Comparison of ENCODE assay signal across 11 cellular contexts in the genomic region with DNA sequence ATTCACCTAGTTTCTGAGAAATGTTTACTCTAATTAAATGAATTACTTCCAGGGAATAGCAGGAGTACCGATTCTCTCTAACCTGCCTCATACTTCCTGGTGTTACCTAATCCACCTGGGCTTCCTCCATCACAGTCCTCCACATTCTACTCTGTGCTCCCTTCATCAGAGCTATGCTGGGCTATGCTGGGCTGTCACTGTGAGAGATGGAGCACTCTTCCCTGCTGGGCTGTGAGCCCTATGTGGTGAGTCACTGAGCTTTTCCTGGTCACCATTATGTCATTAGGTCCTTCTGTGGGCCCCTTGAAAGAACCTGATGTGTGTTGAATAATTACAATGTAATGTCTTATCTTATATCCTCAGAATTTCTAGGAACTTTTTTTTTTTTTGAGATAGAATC. TPM values are rescaled to one million over a fixed set of nuclear protein-coding genes. Genes with fewer than 3 reads are reported as not detected.
DNase-seq lines count a peak whose midpoint lies in the region; ATAC-seq, FAIRE-seq and TF ChIP-seq lines count a peak whose summit lies in the region.
"Not testable (repeated sequence)": the region's sequence is repeated elsewhere in the genome, so short reads cannot be mapped to it uniquely, and the experiment has no call there.
"Had no signal": no experiment of that assay in that cellular context is flagged by ENCODE, and none has a peak within 500 bp of the region (broad histone marks: within the 10 kb centered on the region; RNA-seq: fewer than 3 reads in every experiment).

No MANE protein-coding gene starts in this region.

- 0% methylated on average over 1 of the region's 1 CpG for WGBS in K562 (ENCODE audit: insufficient coverage, low coverage, missing lambda C conversion rate)

- in situ Hi-C loops in K562 (cut with MboI), result not testable (repeated sequence)

- POLR2A ChIA-PET in HEK293 (lab: Yijun Ruan, JAX) (interaction anchor here (0.7 kb wide), 1 partner anchor 914 kb away, joined by 4 read pairs; a partner anchor contains a TSS), K562 (lab: Yijun Ruan, JAX) (interaction anchor here (0.7 kb wide), 1 partner anchor 1957 kb away, joined by 7 read pairs; no protein-coding TSS in a partner anchor)
- POLR2A ChIA-PET in PC-3 (lab: Charles Lee; ENCODE audit: unreplicated experiment); WTC11 (lab: Charles Lee): not testable (repeated sequence)

- H3K4me2 ChIP-seq in PC-3 (ENCODE audit: low read length); K562 (ENCODE audit: insufficient read depth, low read length): not testable (repeated sequence)

- not testable (repeated sequence) for H3K27ac ChIP-seq in HEK293 (ENCODE audit: extremely low read depth, low read depth, low read length); PC-3 (ENCODE audit: low read length); K562 (ENCODE audit: extremely low read depth, low read depth, low read length); left lung

- TF ChIP-seq EP300 in K562 (IDR thresholded peaks at IDR 0.05; ENCODE audit: low read length), result not testable (repeated sequence)

- not testable (repeated sequence) for TF ChIP-seq RAD21 in K562 (CRISPR knock-in tag; conservative IDR thresholded peaks at IDR 0.05 in 1 of 2, IDR thresholded peaks at IDR 0.05 in 1 of 2)

- H3K4me3 Mint-ChIP-seq in WTC11; osteocyte (ENCODE audit: unreplicated experiment): not testable (repeated sequence)

- ATAC-seq in PC-3 (peak; percentile 74), K562 (peak; percentile 78), left lung (peak; percentile 60)
- not testable (repeated sequence) for ATAC-seq in WTC11

- not testable (repeated sequence) for H4K20me1 ChIP-seq in PC-3 (ENCODE audit: low read length); K562 (replicated peaks; ENCODE audit: control insufficient read depth, insufficient read depth, low read length)

- H3F3A ChIP-seq in PC-3 (ENCODE audit: low read length, unreplicated experiment), result not testable (repeated sequence)

- intact Hi-C loops in PC-3 (cut with micrococcal nuclease); K562 (cut with micrococcal nuclease); left lung (cut with DNase I): not testable (repeated sequence)

- H3K79me2 ChIP-seq in PC-3 (ENCODE audit: low read length); K562 (ENCODE audit: control insufficient read depth, insufficient read depth, low read length): not testable (repeated sequence)

- not testable (repeated sequence) for H3K9me2 ChIP-seq in PC-3 (replicated peaks; ENCODE audit: low read length)

- TF ChIP-seq POLR2A in K562 (conservative IDR thresholded peaks at IDR 0.05), result not testable (repeated sequence)

- H2AFZ ChIP-seq in PC-3 (ENCODE audit: low read length); K562 (ENCODE audit: low read depth, low read length): not testable (repeated sequence)

- not testable (repeated sequence) for H3K9me3 Mint-ChIP-seq in WTC11; osteocyte (ENCODE audit: unreplicated experiment)

- DNase-seq in EH (ENCODE audit: low read depth) (peak; percentile 13), PC-3 (peak; percentile 51), K562 (ENCODE audit: extremely low read depth in 1 of 4, low spot score in 3 of 4) (peak in 1 of 4 experiments; percentile 10), osteocyte (ENCODE audit: extremely low spot score, unreplicated experiment) (peak; percentile 23)
- DNase-seq in WTC11 (ENCODE audit: low spot score); left lung: not testable (repeated sequence)

- H3K9me3 ChIP-seq in HEK293 (ENCODE audit: control insufficient read depth, insufficient read depth, low read depth, low read length); PC-3 (ENCODE audit: low read length); K562 (replicated peaks; ENCODE audit: control insufficient read depth, insufficient read depth, low read depth, low read length); left lung: not testable (repeated sequence)

- not testable (repeated sequence) for H3K27ac Mint-ChIP-seq in WTC11; osteocyte (ENCODE audit: unreplicated experiment)

- H3K36me3 ChIP-seq in HEK293 (ENCODE audit: control insufficient read depth in 2 of 2, insufficient read depth in 1 of 2, low read length in 2 of 2); PC-3 (ENCODE audit: low read depth, low read length); K562 (ENCODE audit: control insufficient read depth, insufficient read depth, low read length); left lung: not testable (repeated sequence)

- not testable (repeated sequence) for H3K36me3 Mint-ChIP-seq in WTC11; osteocyte (ENCODE audit: unreplicated experiment)

- not testable (repeated sequence) for H3K9me1 ChIP-seq in K562 (ENCODE audit: control insufficient read depth, insufficient read depth, low read length)

- BruUV-seq in PC-3 (replicated peaks; lab: Mats Ljungman, UMichigan); K562 (replicated peaks; lab: Mats Ljungman, UMichigan): not testable (repeated sequence)

- not testable (repeated sequence) for H3K9ac ChIP-seq in PC-3 (ENCODE audit: low read length); K562 (ENCODE audit: insufficient read depth in 1 of 2, low read depth in 2 of 2, low read length in 2 of 2)

- TF ChIP-seq CTCF in HEK293 (tag by site-specific recombination; IDR thresholded peaks at IDR 0.05); PC-3 (conservative IDR thresholded peaks at IDR 0.05; ENCODE audit: low read depth, low read length); WTC11 (IDR thresholded peaks at IDR 0.05); K562 (IDR thresholded peaks at IDR 0.05 in 2 of 3, conservative IDR thresholded peaks at IDR 0.05 in 1 of 3; ENCODE audit: insufficient read depth in 2 of 3, low read depth in 1 of 3, low read length in 3 of 3); left lung (IDR thresholded peaks at IDR 0.05); osteocyte (IDR thresholded peaks at IDR 0.05): not testable (repeated sequence)

- not testable (repeated sequence) for H3K27me3 ChIP-seq in PC-3 (ENCODE audit: low read length)
- H3K27me3 ChIP-seq in K562 (ENCODE audit: control insufficient read depth in 2 of 2, insufficient read depth in 2 of 2, low read length in 2 of 2) (peaks cover 0 to 26% of the 10 kb centered on the region in 2 experiments; a peak in 3 of 5 replicates), left lung (peaks cover 0 to 19% of the 10 kb centered on the region in 2 donors)

- H3K4me1 Mint-ChIP-seq in WTC11; osteocyte (ENCODE audit: unreplicated experiment): not testable (repeated sequence)

- H3K27me3 Mint-ChIP-seq in WTC11 (ENCODE audit: low read depth); osteocyte (ENCODE audit: unreplicated experiment): not testable (repeated sequence)

- FAIRE-seq in K562 (lab: Jason Lieb, UNC), result peak; percentile 77

- H3K4me3 ChIP-seq in HEK293 (ENCODE audit: low read depth, low read length); PC-3 (ENCODE audit: low read length); K562; left lung: not testable (repeated sequence)

- not testable (repeated sequence) for H3K4me1 ChIP-seq in HEK293 (ENCODE audit: control insufficient read depth, insufficient read depth, low read length); PC-3 (ENCODE audit: insufficient read depth, low read length); K562 (replicated peaks in 1 of 2; ENCODE audit: control insufficient read depth in 2 of 2, insufficient read depth in 2 of 2, low read length in 2 of 2); left lung

- CTCF ChIA-PET in HEK293 (lab: Yijun Ruan, JAX), result interaction anchor here (0.6 to 1.2 kb wide), 4 partner anchors 17 to 111 kb away, joined by 3 to 5 read pairs (median 4); no protein-coding TSS in a partner anchor
- CTCF ChIA-PET in PC-3 (lab: Charles Lee); WTC11 (lab: Charles Lee); K562 (lab: Yijun Ruan, JAX; ENCODE audit: low intra/inter-chr PET ratio): not testable (repeated sequence)

RNA-seq across cellular contexts. Expression of a gene that starts 43.2 kb away (rescaled TPM):
- total RNA-seq in PC-3 (2014; rRNA removed), result not detected in 2 replicates
- 0.32 to 0.53 TPM (median 0.48 TPM) in 3 replicates for total RNA-seq in WTC11 (2021)
- total RNA-seq in K562 (2011; cell fraction: chromatin; rRNA removed; ENCODE audit: low replicate concordance), result not detected in 2 replicates
- not detected in 2 replicates for total RNA-seq in K562 (2011; cell fraction: nucleolus; rRNA removed)
- not detected in 2 replicates for total RNA-seq in K562 (2011; cell fraction: nucleoplasm; rRNA removed)
- not detected in 2 replicates for total RNA-seq in K562 (2014; rRNA removed)
- total RNA-seq in K562 (2014; rRNA removed; fragmentation: Illumina TruSeq; extraction: Trizol), result not detected in 2 replicates
- not detected in 2 replicates for total RNA-seq in K562 (2015; rRNA removed; fragmentation: Illumina TruSeq; extraction: Trizol)
- total RNA-seq in K562 (2021), result not detected in 2 replicates
- polyA plus RNA-seq in K562 (2011; rRNA removed), result not detected in 2 replicates
- polyA plus RNA-seq in K562 (2011; cell fraction: cytosol; rRNA removed), result not detected in 2 replicates
- polyA plus RNA-seq in K562 (2011; cell fraction: nucleus; rRNA removed), result not detected in 2 replicates
- polyA plus RNA-seq in K562 (2012), result not detected in 2 replicates
- polyA plus RNA-seq in K562 (2014; fragmentation: Illumina TruSeq; extraction: Trizol), result not detected in 2 replicates
- polyA plus RNA-seq in K562 (2014; fragmentation: Nextera tagmentation; extraction: Ambion mirVana), result not detected
- polyA plus RNA-seq in K562 (2014; rRNA removed), result not detected in 2 replicates
- polyA minus RNA-seq in K562 (2011; rRNA and poly(A)+ RNA removed), result not detected in 2 replicates
- polyA minus RNA-seq in K562 (2011; cell fraction: cytosol; rRNA and poly(A)+ RNA removed), result not detected in 2 replicates
- polyA minus RNA-seq in K562 (2011; cell fraction: nucleus; rRNA and poly(A)+ RNA removed), result not detected in 2 replicates
- not detected for total RNA-seq in left lung
- not detected in 2 replicates for total RNA-seq in osteocyte
- total RNA-seq: CD4-positive, alpha-beta T cell; Peyer's patch; Right ventricle myocardium inferior; SJSA1 had no signal

RNA-seq across cellular contexts. Expression of a gene that starts 54.0 kb away (rescaled TPM):
- total RNA-seq in PC-3 (2014; rRNA removed), result not detected in 2 replicates
- total RNA-seq in WTC11 (2021), result 6.7 to 10.3 TPM (median 8.4 TPM) in 3 replicates
- total RNA-seq in K562 (2011; cell fraction: chromatin; rRNA removed; ENCODE audit: low replicate concordance), result not detected in 2 replicates
- total RNA-seq in K562 (2011; cell fraction: nucleolus; rRNA removed), result not detected in 2 replicates
- not detected in 2 replicates for total RNA-seq in K562 (2011; cell fraction: nucleoplasm; rRNA removed)
- total RNA-seq in K562 (2014; rRNA removed), result not detected in 2 replicates
- not detected in 2 replicates for total RNA-seq in K562 (2014; rRNA removed; fragmentation: Illumina TruSeq; extraction: Trizol)
- total RNA-seq in K562 (2015; rRNA removed; fragmentation: Illumina TruSeq; extraction: Trizol), result not detected in 2 replicates
- 0.04 and 0.20 TPM in 2 replicates for total RNA-seq in K562 (2021)
- polyA plus RNA-seq in K562 (2011; rRNA removed), result not detected in 2 replicates
- not detected in 2 replicates for polyA plus RNA-seq in K562 (2011; cell fraction: cytosol; rRNA removed)
- polyA plus RNA-seq in K562 (2011; cell fraction: nucleus; rRNA removed), result not detected in 2 replicates
- polyA plus RNA-seq in K562 (2012), result not detected in 2 replicates
- polyA plus RNA-seq in K562 (2014; fragmentation: Illumina TruSeq; extraction: Trizol), result not detected in 2 replicates
- polyA plus RNA-seq in K562 (2014; fragmentation: Nextera tagmentation; extraction: Ambion mirVana), result not detected
- polyA plus RNA-seq in K562 (2014; rRNA removed), result not detected in 2 replicates
- polyA minus RNA-seq in K562 (2011; rRNA and poly(A)+ RNA removed), result not detected in 2 replicates
- polyA minus RNA-seq in K562 (2011; cell fraction: cytosol; rRNA and poly(A)+ RNA removed), result not detected in 2 replicates
- polyA minus RNA-seq in K562 (2011; cell fraction: nucleus; rRNA and poly(A)+ RNA removed), result not detected in 2 replicates
- 1 to 10 TPM in 1 of 2 donors, under 1 TPM in 1; 0.73 to 1.1 TPM for total RNA-seq in left lung
- total RNA-seq in osteocyte, result not detected in 2 replicates
- total RNA-seq: CD4-positive, alpha-beta T cell; Right ventricle myocardium inferior; SJSA1 had no signal
